Comparison of ENCODE assay signal across 20 cellular contexts in genomic region chr3:53788038-53788437, GRCh38. TPM values are rescaled to one million over a fixed set of nuclear protein-coding genes. Genes with fewer than 3 reads are reported as not detected.
"Had no signal": no experiment of that assay in that cellular context is flagged by ENCODE, and none has a peak within 500 bp of the region (broad histone marks: within the 10 kb centered on the region; RNA-seq: fewer than 3 reads in every experiment).

No MANE protein-coding gene starts in this region.

- H3K27ac ChIP-seq: RWPE1 had no signal

- ATAC-seq: SK-N-SH treated with all-trans-retinoic acid at 6 μM for 48 hours had no signal

- DNase-seq: KBM-7, MV-4-11, NCI-H1048, NCI-H1105, NCI-H1417, NCI-H1436 treated with DMSO at 0.1 percent for 48 hours, NCI-H1694, NCI-H187 treated with DMSO at 0.1 percent for 48 hours, NCI-H2029 treated with DMSO at 0.1 percent for 48 hours, NCI-H2171 treated with DMSO at 0.1 percent for 48 hours, NCI-H524, NCI-H69, NCI-H774, SHP77 had no signal

- FAIRE-seq: RCC 7860 had no signal

RNA-seq across cellular contexts. Expression of gene CHDH, which starts 58.2 kb away (rescaled TPM):
- total RNA-seq: HT1080 had no signal

RNA-seq across cellular contexts. Expression of gene IL17RB, which starts 58.3 kb away (rescaled TPM):
- total RNA-seq: HT1080, LHCN-M2, SK-MEL-5 had no signal
